Comparison of ENCODE assay signal across 15 cellular contexts in genomic region chr18:13309031-13309430, GRCh38.
"Had no signal": no experiment of that assay in that cellular context is flagged by ENCODE, and none has a peak within 500 bp of the region (broad histone marks: within the 10 kb centered on the region; RNA-seq: fewer than 3 reads in every experiment).

No MANE protein-coding gene starts in this region.

- H3K9me3 ChIP-seq: body of pancreas, mucosa of descending colon, thyroid gland had no signal

- H3K36me3 Mint-ChIP-seq: stimulated activated naive B cell treated with anti-CD40 and anti-IgM and Interleukin-4, amounts not matched to agents 10 μg/mL and 1 μg/mL and 100 μg/mL, for 72 hours had no signal

- ATAC-seq: activated CD4-positive, CD25-positive, alpha-beta regulatory T cell treated with anti-CD3 and anti-CD28 coated beads, Interleukin-2, amount 50 U/mL, for 24 hours; body of pancreas; mucosa of descending colon; stimulated activated naive B cell treated with anti-CD40 and anti-IgM and Interleukin-4, amounts not matched to agents 10 μg/mL and 1 μg/mL and 100 μg/mL, for 72 hours had no signal

- H3K36me3 ChIP-seq: thyroid gland had no signal

- H3K4me3 ChIP-seq: body of pancreas, dorsolateral prefrontal cortex, mucosa of descending colon, thyroid gland had no signal

- H3K27ac ChIP-seq: body of pancreas, dorsolateral prefrontal cortex, thyroid gland had no signal

- H3K4me3 Mint-ChIP-seq: activated naive CD4-positive, alpha-beta T cell treated with anti-CD3 and anti-CD28 coated beads, Interleukin-2, amount 50 U/mL, for 24 hours; naive B cell; stimulated activated naive B cell treated with anti-CD40 and anti-IgM and Interleukin-4, amounts not matched to agents 10 μg/mL and 1 μg/mL and 100 μg/mL, for 72 hours had no signal

- H3K4me1 ChIP-seq: body of pancreas, thyroid gland had no signal

- DNase-seq: activated CD4-positive, alpha-beta T cell treated with anti-CD3 and anti-CD28 coated beads, Interleukin-2, amount 50 U/mL, for 1 hour; activated effector memory CD4-positive, alpha-beta T cell treated with Interleukin-2 at 50 U/mL for 16 hours; activated T-cell treated with anti-CD3 and anti-CD28 coated beads for 4 hours; amniotic stem cell; body of pancreas; dorsolateral prefrontal cortex; mesenchymal stem cell; mucosa of descending colon; naive B cell; retina; stimulated activated naive B cell treated with anti-CD40 and anti-IgM and Interleukin-4, amounts not matched to agents 10 μg/mL and 1 μg/mL and 100 μg/mL, for 72 hours; T1000; thyroid gland had no signal

- H3K27ac Mint-ChIP-seq: naive B cell; stimulated activated naive B cell treated with anti-CD40 and anti-IgM and Interleukin-4, amounts not matched to agents 10 μg/mL and 1 μg/mL and 100 μg/mL, for 72 hours had no signal

- H3K27me3 ChIP-seq: body of pancreas, dorsolateral prefrontal cortex, thyroid gland had no signal

- H3K27me3 Mint-ChIP-seq: activated naive CD4-positive, alpha-beta T cell treated with anti-CD3 and anti-CD28 coated beads, Interleukin-2, amount 50 U/mL, for 24 hours had no signal
